In the genomic region with DNA sequence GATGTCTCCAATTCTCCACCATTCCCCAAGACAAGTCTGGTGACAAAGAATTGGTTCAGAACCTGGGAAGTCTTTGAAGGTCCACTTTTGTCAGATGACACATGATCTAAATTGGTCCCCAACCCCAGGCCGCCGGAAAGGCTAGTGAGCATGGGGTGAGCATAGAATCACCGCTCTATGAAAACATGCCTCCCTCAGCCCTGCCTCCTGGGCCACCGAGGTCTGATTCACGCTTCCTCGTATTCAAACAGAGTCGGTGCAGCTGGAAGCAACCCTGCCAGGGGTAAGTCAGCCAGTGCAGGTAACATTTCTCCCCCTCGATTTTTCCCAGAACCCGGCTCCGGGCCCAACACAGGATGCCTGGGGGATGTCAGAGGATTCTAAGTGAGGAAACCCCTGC, we compare ENCODE assay signal across 25 cellular contexts. TPM values are rescaled to one million over a fixed set of nuclear protein-coding genes. Genes with fewer than 3 reads are reported as not detected.
DNase-seq lines count a peak whose midpoint lies in the region; ATAC-seq and TF ChIP-seq lines count a peak whose summit lies in the region.
"Had no signal": no experiment of that assay in that cellular context is flagged by ENCODE, and none has a peak within 500 bp of the region (broad histone marks: within the 10 kb centered on the region; RNA-seq: fewer than 3 reads in every experiment).

No MANE protein-coding gene starts in this region.

- H3K4me3 ChIP-seq in brain microvascular endothelial cell (ENCODE audit: low read depth, low read length) (no peak overlapping the region), esophagus muscularis mucosa (no peak overlapping the region), lower lobe of right lung (no peak overlapping the region), testis (no peak overlapping the region)
- H3K4me3 ChIP-seq: colonic mucosa, K562, Peyer's patch had no signal

- no peak for TF ChIP-seq EP300 in esophagus muscularis mucosa (IDR thresholded peaks at IDR 0.05)

- TF ChIP-seq POLR2A in esophagus muscularis mucosa (IDR thresholded peaks at IDR 0.05; ENCODE audit: low read depth) (no peak), testis (IDR thresholded peaks at IDR 0.05) (no peak)

- intact Hi-C loops in esophagus muscularis mucosa (cut with DNase I) (no loop called here), lower lobe of right lung (cut with DNase I) (no loop called here), testis (cut with DNase I; ENCODE audit: low total_unique reads) (no loop called here)

- H3K27ac ChIP-seq in brain microvascular endothelial cell (no peak overlapping the region), esophagus muscularis mucosa (replicated peaks in 1 of 4) (peak overlapping the region; percentile 65 to 93 (median 88)), lower lobe of right lung (peak overlapping the region; percentile 6), testis (peak overlapping the region; percentile 40 to 93)
- H3K27ac ChIP-seq: colonic mucosa had no signal

- TF ChIP-seq CTCF in brain microvascular endothelial cell (IDR thresholded peaks at IDR 0.05; ENCODE audit: low read depth, low read length, missing control alignments), result no peak
- TF ChIP-seq CTCF in esophagus muscularis mucosa (IDR thresholded peaks at IDR 0.05), result no peak
- TF ChIP-seq CTCF in lower lobe of right lung (IDR thresholded peaks at IDR 0.05), result no peak
- no peak for TF ChIP-seq CTCF in testis (IDR thresholded peaks at IDR 0.05)

- ATAC-seq in lower lobe of right lung, result no peak
- ATAC-seq in GM18867 (IDR thresholded peaks at IDR 0.05; ENCODE audit: unreplicated experiment), result no peak
- ATAC-seq: K562; naive thymus-derived CD4-positive, alpha-beta T cell; stimulated activated naive B cell treated with anti-CD40 and anti-IgM and Interleukin-4, amounts not matched to agents 10 μg/mL and 1 μg/mL and 100 μg/mL, for 72 hours had no signal

- no peaks in the 10 kb centered on the region for H3K36me3 ChIP-seq in brain microvascular endothelial cell (replicated peaks)
- H3K36me3 ChIP-seq in esophagus muscularis mucosa, result no peaks in the 10 kb centered on the region
- no peaks in the 10 kb centered on the region for H3K36me3 ChIP-seq in lower lobe of right lung
- H3K36me3 ChIP-seq in testis (ENCODE audit: low read depth, missing control alignments), result no peaks in the 10 kb centered on the region
- H3K36me3 ChIP-seq: BE2C, colonic mucosa, Peyer's patch had no signal

- H3K27me3 ChIP-seq in brain microvascular endothelial cell (replicated peaks), result peaks cover 2% of the 10 kb centered on the region
- no peaks in the 10 kb centered on the region for H3K27me3 ChIP-seq in esophagus muscularis mucosa
- H3K27me3 ChIP-seq in lower lobe of right lung (ENCODE audit: low read depth), result no peaks in the 10 kb centered on the region
- no peaks in the 10 kb centered on the region for H3K27me3 ChIP-seq in testis
- H3K27me3 ChIP-seq: BE2C, colonic mucosa, Peyer's patch had no signal

- H3K9me3 ChIP-seq in esophagus muscularis mucosa (no peaks in the 10 kb centered on the region), lower lobe of right lung (no peaks in the 10 kb centered on the region), testis (no peaks in the 10 kb centered on the region)
- H3K9me3 ChIP-seq: colonic mucosa, Peyer's patch had no signal

- in situ Hi-C loops in brain microvascular endothelial cell (cut with HindIII; ENCODE audit: low pct_ligation_motif_present, low sequenced_read_pairs), result no loop called here

- 86% methylated on average over 5 of the region's 10 CpGs for WGBS in esophagus muscularis mucosa
- 90 to 91% methylated on average over 7 to 10 of the region's 10 CpGs for WGBS in testis, 2 donors

- DNase-seq in brain microvascular endothelial cell (peak; percentile 33), esophagus muscularis mucosa (ENCODE audit: extremely low spot score) (no peak), lower lobe of right lung (no peak), testis (no peak), globus pallidus (ENCODE audit: low spot score) (no peak), NCI-H2107 (lab: John Stamatoyannopoulos, UW) (no peak)
- DNase-seq: activated CD4-positive, alpha-beta T cell treated with anti-CD3 and anti-CD28 coated beads for 48 hours; activated CD8-positive, alpha-beta memory T cell treated with anti-CD3 and anti-CD28 coated beads for 24 hours; amniotic stem cell; BE2C; colonic mucosa; effector memory CD4-positive, alpha-beta T cell; H7; naive thymus-derived CD4-positive, alpha-beta T cell; NCI-H1048; NCI-H1694 treated with DMSO at 0.1 percent for 48 hours; NCI-H446 treated with DMSO at 0.1 percent for 48 hours; NCI-H82; Peyer's patch; SIG-M5; small intestine; stimulated activated naive B cell treated with anti-CD40 and anti-IgM and Interleukin-4, amounts not matched to agents 10 μg/mL and 1 μg/mL and 100 μg/mL, for 72 hours; T1000 had no signal

- peaks cover 52 to 64% (median 58%) of the 10 kb centered on the region in 4 donors for H3K4me1 ChIP-seq in esophagus muscularis mucosa
- H3K4me1 ChIP-seq in lower lobe of right lung, result peaks cover 34% of the 10 kb centered on the region
- peaks cover 41% of the 10 kb centered on the region for H3K4me1 ChIP-seq in testis
- H3K4me1 ChIP-seq: BE2C, colonic mucosa had no signal

RNA-seq across cellular contexts. Expression of a gene that starts 33.9 kb away (rescaled TPM):
- total RNA-seq in esophagus muscularis mucosa, result 10 to 100 TPM; 64.9 to 74.1 (median 68.5) TPM
- total RNA-seq in lower lobe of right lung, result 137 TPM
- total RNA-seq in testis, result 10 to 100 TPM; 42.4 to 74.9 TPM
- 40.2 TPM for polyA plus RNA-seq in testis (ENCODE audit: insufficient read depth, low read depth, low replicate concordance)
- total RNA-seq: H7 had no signal
- polyA plus RNA-seq: K562 had no signal
